Comparison of ENCODE assay signal across 9 cellular contexts in the genomic region with DNA sequence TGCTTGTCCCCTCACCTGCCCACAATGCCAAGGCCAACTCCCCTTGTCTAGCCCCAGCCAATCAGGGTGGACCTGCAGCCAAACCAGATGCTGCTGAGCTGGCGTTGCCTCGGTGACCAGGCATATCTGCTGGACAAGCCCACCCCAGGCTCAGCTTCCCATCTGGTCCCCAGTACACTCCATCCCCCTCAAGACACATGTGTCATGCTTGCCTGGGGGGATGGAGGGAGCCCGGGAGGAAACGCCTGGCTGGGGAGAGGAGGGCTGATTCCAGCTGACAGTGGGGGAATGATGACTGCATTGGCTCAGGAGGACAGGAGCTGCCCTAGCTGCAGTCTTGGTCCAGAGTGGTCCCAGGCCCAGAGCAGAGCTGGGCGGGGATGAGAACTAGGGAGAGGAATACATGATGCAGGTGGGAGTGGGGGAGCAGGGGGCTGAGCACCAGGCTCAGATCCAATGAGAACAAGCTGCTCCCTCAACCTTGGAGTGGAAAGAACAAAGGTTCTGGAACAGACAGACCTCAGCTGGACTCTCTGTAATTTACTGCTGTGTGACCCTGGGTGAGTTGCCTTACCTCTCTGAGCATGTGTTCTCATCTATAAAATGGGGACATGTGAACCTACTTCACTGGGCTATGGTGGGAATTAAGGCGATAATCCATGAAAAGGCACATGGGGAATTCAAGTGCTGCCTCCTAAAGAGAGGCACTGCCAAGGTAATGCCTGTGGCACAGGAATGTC. TPM values are rescaled to one million over a fixed set of nuclear protein-coding genes. Genes with fewer than 3 reads are reported as not detected.
DNase-seq lines count a peak whose midpoint lies in the region; ATAC-seq and TF ChIP-seq lines count a peak whose summit lies in the region.
"Had no signal": no experiment of that assay in that cellular context is flagged by ENCODE, and none has a peak within 500 bp of the region (broad histone marks: within the 10 kb centered on the region; RNA-seq: fewer than 3 reads in every experiment).

No MANE protein-coding gene starts in this region.

- H3K27me3 Mint-ChIP-seq in GM23338 (ENCODE audit: insufficient read depth, low read depth, poor library complexity) (peaks cover 6% of the 10 kb centered on the region), T-helper 17 cell (no peaks in the 10 kb centered on the region)
- H3K27me3 Mint-ChIP-seq in stimulated activated naive CD8-positive, alpha-beta T cell treated with anti-CD3 and anti-CD28 coated beads, Interleukin-15, amount 100 ng/mL, for 72 hours = no peaks in the 10 kb centered on the region

- TF ChIP-seq CTCF in GM23338 (conservative IDR thresholded peaks at IDR 0.05; ENCODE audit: low read depth in 2 of 2) (no peak), gastroesophageal sphincter (IDR thresholded peaks at IDR 0.05) (no peak)

- H3K27ac ChIP-seq in GM23338 (ENCODE audit: low read depth) (no peak overlapping the region), gastroesophageal sphincter (peak overlapping the region in 3 of 4 donors; percentile 67 to 86 (median 72)), skin epidermis (peak overlapping the region in 13 of 21 experiments; percentile 4 to 88 (median 28))

- TF ChIP-seq EP300 in gastroesophageal sphincter (IDR thresholded peaks at IDR 0.05) = no peak

- DNase-seq in GM23338 (ENCODE audit: low spot score) (no peak), T-helper 17 cell (no peak)
- DNase-seq in activated effector memory CD4-positive, alpha-beta T cell treated with Interleukin-2 at 50 U/mL for 16 hours = no peak
- no peak for DNase-seq in stimulated activated naive CD8-positive, alpha-beta T cell treated with anti-CD3 and anti-CD28 coated beads, Interleukin-15, amount 100 ng/mL, for 72 hours
- DNase-seq: MG63 had no signal

- H3K4me2 ChIP-seq in GM23338 = peak overlapping the region; percentile 43

- peak; percentile 11; the same call in 2 of the 3 replicates for ATAC-seq in GM23338
- no peak for ATAC-seq in T-helper 17 cell
- no peak for ATAC-seq in gastroesophageal sphincter
- ATAC-seq in GM21447 (IDR thresholded peaks at IDR 0.05; ENCODE audit: unreplicated experiment) = no peak
- ATAC-seq in stimulated activated naive CD8-positive, alpha-beta T cell treated with anti-CD3 and anti-CD28 coated beads, Interleukin-15, amount 100 ng/mL, for 72 hours = no peak
- ATAC-seq in GM18867 (IDR thresholded peaks at IDR 0.05; ENCODE audit: unreplicated experiment) = no peak

- no peaks in the 10 kb centered on the region for H3K79me2 ChIP-seq in GM23338 (replicated peaks; ENCODE audit: insufficient read depth)

- H3K36me3 Mint-ChIP-seq in GM23338 (ENCODE audit: low read depth) (no peaks in the 10 kb centered on the region; the same call in 2 of the 3 replicates), T-helper 17 cell (ENCODE audit: low read depth) (no peaks in the 10 kb centered on the region)

- H3K4me1 Mint-ChIP-seq in GM23338 (peaks cover 57% of the 10 kb centered on the region), T-helper 17 cell (peaks cover 30% of the 10 kb centered on the region)
- peaks cover 80% of the 10 kb centered on the region for H3K4me1 Mint-ChIP-seq in stimulated activated naive CD8-positive, alpha-beta T cell treated with anti-CD3 and anti-CD28 coated beads, Interleukin-15, amount 100 ng/mL, for 72 hours

- H3K9me2 ChIP-seq in GM23338 (ENCODE audit: insufficient read depth) = no peaks in the 10 kb centered on the region

- H3K9me3 ChIP-seq in T-helper 17 cell (ENCODE audit: control insufficient read depth, low read length, poor library complexity, severe bottlenecking) (no peaks in the 10 kb centered on the region), gastroesophageal sphincter (no peaks in the 10 kb centered on the region)
- H3K9me3 ChIP-seq: MG63 had no signal

- H3K4me3 ChIP-seq in GM23338 = no peak overlapping the region
- H3K4me3 ChIP-seq in gastroesophageal sphincter = no peak overlapping the region
- no peak overlapping the region for H3K4me3 ChIP-seq in skin epidermis
- H3K4me3 ChIP-seq: MG63 had no signal

- TF ChIP-seq POLR2A in gastroesophageal sphincter (IDR thresholded peaks at IDR 0.05) = no peak

- H2AFZ ChIP-seq in GM23338 = no peak overlapping the region

- 63 to 70% methylated on average over 2 to 3 of the region's 6 CpGs for WGBS in gastroesophageal sphincter (ENCODE audit: low coverage in 1 of 2), 2 donors

- H3K4me1 ChIP-seq in GM23338 (ENCODE audit: insufficient read depth) (peaks cover 39% of the 10 kb centered on the region), gastroesophageal sphincter (peaks cover 0 to 100% (median 52%) of the 10 kb centered on the region in 3 donors)

- 0 out of 2 replicates have a peak, but pooled peaks cover 3% of the 10 kb centered on the region for H3F3A ChIP-seq in GM23338 (replicated peaks; ENCODE audit: low read depth)

- H3K9me3 Mint-ChIP-seq in GM23338 = no peaks in the 10 kb centered on the region
- peaks cover 0 to 8% of the 10 kb centered on the region in 2 donors for H3K9me3 Mint-ChIP-seq in stimulated activated naive CD8-positive, alpha-beta T cell treated with anti-CD3 and anti-CD28 coated beads, Interleukin-15, amount 100 ng/mL, for 72 hours

- H4K20me1 ChIP-seq in GM23338 (replicated peaks; ENCODE audit: insufficient read depth) = no peaks in the 10 kb centered on the region; the same call in 1 of the 2 replicates

- no peaks in the 10 kb centered on the region for H3K36me3 ChIP-seq in GM23338 (ENCODE audit: insufficient read depth)
- H3K36me3 ChIP-seq in gastroesophageal sphincter = no peaks in the 10 kb centered on the region
- H3K36me3 ChIP-seq: MG63 had no signal

- H3K27me3 ChIP-seq in GM23338 (ENCODE audit: insufficient read depth) (no peaks in the 10 kb centered on the region), gastroesophageal sphincter (no peaks in the 10 kb centered on the region)
- H3K27me3 ChIP-seq: MG63 had no signal

- H3K4me3 Mint-ChIP-seq in GM23338 = no peak overlapping the region
- peak overlapping the region; percentile 49 for H3K4me3 Mint-ChIP-seq in T-helper 17 cell
- no peak overlapping the region for H3K4me3 Mint-ChIP-seq in stimulated activated naive CD8-positive, alpha-beta T cell treated with anti-CD3 and anti-CD28 coated beads, Interleukin-15, amount 100 ng/mL, for 72 hours

- peak overlapping the region; percentile 44 for H3K27ac Mint-ChIP-seq in GM23338
- peak overlapping the region; percentile 34 for H3K27ac Mint-ChIP-seq in T-helper 17 cell
- peak overlapping the region in 1 of 2 donors; percentile 15 for H3K27ac Mint-ChIP-seq in stimulated activated naive CD8-positive, alpha-beta T cell treated with anti-CD3 and anti-CD28 coated beads, Interleukin-15, amount 100 ng/mL, for 72 hours

TF ChIP-seq in GM23338, 12 proteins besides CTCF, POLR2A, EP300 and RAD21 (continues in another document):
- TF ChIP-seq NANOG (IDR thresholded peaks at IDR 0.05; ENCODE audit: borderline replicate concordance) = no peak
- no peak for TF ChIP-seq ZNF331 (CRISPR knock-in tag; IDR thresholded peaks at IDR 0.05; ENCODE audit: low read depth)
- no peak for TF ChIP-seq CREB1 (CRISPR knock-in tag; IDR thresholded peaks at IDR 0.05; ENCODE audit: low read depth)
- no peak for TF ChIP-seq POLR2AphosphoS5 (IDR thresholded peaks at IDR 0.05; ENCODE audit: low read depth)
- no peak for TF ChIP-seq EZH2 (IDR thresholded peaks at IDR 0.05; ENCODE audit: low read depth, unreplicated experiment)

RNA-seq across cellular contexts. Expression of a gene that starts 23.1 kb away (rescaled TPM):
- total RNA-seq in GM23338 (2014; rRNA removed; shearing (Covaris generic)) = 45.0 and 48.0 TPM in 2 replicates
- polyA plus RNA-seq in GM23338 (2016; fragmentation: Nextera tagmentation; extraction: Ambion mirVana) = 10.4 and 11.0 TPM in 2 replicates
- total RNA-seq in T-helper 17 cell (100 to 1,000 TPM; 116 to 117 TPM), gastroesophageal sphincter (10 to 100 TPM; 68.3 to 94.7 (median 69.9) TPM)
